In the genomic region with DNA sequence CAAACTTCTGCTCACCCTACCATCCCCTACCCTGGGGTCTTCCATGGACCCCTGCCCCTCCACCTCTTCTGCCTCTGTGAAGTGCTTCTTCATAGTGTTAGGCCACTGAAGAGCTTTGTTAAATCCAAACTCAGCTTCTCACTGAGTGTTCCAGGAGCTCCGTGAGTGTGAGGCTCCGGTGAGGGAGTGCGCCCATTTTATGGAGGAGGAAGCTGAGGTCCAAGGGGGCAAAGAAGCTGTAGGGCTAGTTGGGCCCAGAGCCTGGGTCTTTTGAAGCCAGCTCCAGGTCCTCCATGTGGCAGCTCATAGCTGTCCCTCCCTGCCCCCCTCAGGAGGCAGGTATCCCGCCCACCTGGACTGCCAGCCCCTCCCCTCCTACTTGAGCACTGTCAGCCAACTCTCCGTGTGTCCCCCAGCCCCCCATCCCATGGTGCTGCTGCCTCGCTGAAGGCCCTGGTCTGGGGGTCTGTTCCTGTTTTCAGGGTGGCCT, we compare ENCODE assay signal across 10 cellular contexts. TPM values are rescaled to one million over a fixed set of nuclear protein-coding genes. Genes with fewer than 3 reads are reported as not detected.
DNase-seq lines count a peak whose midpoint lies in the region; ATAC-seq and TF ChIP-seq lines count a peak whose summit lies in the region.
"Had no signal": no experiment of that assay in that cellular context is flagged by ENCODE, and none has a peak within 500 bp of the region (broad histone marks: within the 10 kb centered on the region; RNA-seq: fewer than 3 reads in every experiment).

No MANE protein-coding gene starts in this region.

- ATAC-seq in stimulated activated memory B cell treated with anti-CD40 and anti-IgM and Interleukin-4, amounts not matched to agents 10 μg/mL and 1 μg/mL and 100 μg/mL, for 72 hours, result no peak
- ATAC-seq in GM21367 (IDR thresholded peaks at IDR 0.05; ENCODE audit: unreplicated experiment) (no peak), HG02678 (IDR thresholded peaks at IDR 0.05; ENCODE audit: unreplicated experiment) (no peak)

- no peak overlapping the region for H3K4me3 ChIP-seq in hepatocyte

- peak overlapping the region; percentile 26; the same call in 1 of the 2 replicates for H3K27ac Mint-ChIP-seq in HFFc6
- peak overlapping the region; percentile 97 for H3K27ac Mint-ChIP-seq in stimulated activated memory B cell treated with anti-CD40 and anti-IgM and Interleukin-4, amounts not matched to agents 10 μg/mL and 1 μg/mL and 100 μg/mL, for 72 hours

- no peak for DNase-seq in HFFc6
- DNase-seq in activated CD4-positive, alpha-beta T cell treated with anti-CD3 and anti-CD28 coated beads, Interleukin-2, amount 50 U/mL, for 48 hours, result peak; percentile 55 to 67
- DNase-seq in hepatocyte (ENCODE audit: low spot score), result peak; percentile 4
- no peak for DNase-seq in HPDE6-E6E7 (ENCODE audit: extremely low spot score)
- DNase-seq: NCI-H1930 had no signal

- no peaks in the 10 kb centered on the region for H3K9me2 ChIP-seq in hepatocyte (replicated peaks; ENCODE audit: insufficient read depth)

- H3K4me1 Mint-ChIP-seq in HFFc6 (ENCODE audit: low read depth), result peaks cover 51% of the 10 kb centered on the region
- peaks cover 94% of the 10 kb centered on the region for H3K4me1 Mint-ChIP-seq in stimulated activated memory B cell treated with anti-CD40 and anti-IgM and Interleukin-4, amounts not matched to agents 10 μg/mL and 1 μg/mL and 100 μg/mL, for 72 hours

- no peaks in the 10 kb centered on the region for H3K36me3 ChIP-seq in hepatocyte (replicated peaks; ENCODE audit: insufficient read depth, low read depth)

- no peak overlapping the region for H3K4me2 ChIP-seq in hepatocyte

- H4K20me1 ChIP-seq in hepatocyte (ENCODE audit: insufficient read depth, poor library complexity, severe bottlenecking), result no peaks in the 10 kb centered on the region

- H3K4me1 ChIP-seq in hepatocyte (ENCODE audit: insufficient read depth), result peaks cover 13% of the 10 kb centered on the region

- no peak overlapping the region for H3K27ac ChIP-seq in hepatocyte
- H3K27ac ChIP-seq: epithelial cell of prostate had no signal

- no peaks in the 10 kb centered on the region for H3K36me3 Mint-ChIP-seq in HFFc6 (ENCODE audit: low read depth)
- peaks cover 13% of the 10 kb centered on the region for H3K36me3 Mint-ChIP-seq in stimulated activated memory B cell treated with anti-CD40 and anti-IgM and Interleukin-4, amounts not matched to agents 10 μg/mL and 1 μg/mL and 100 μg/mL, for 72 hours

- H3K4me3 Mint-ChIP-seq in HFFc6, result no peak overlapping the region
- peak overlapping the region; percentile 85 for H3K4me3 Mint-ChIP-seq in stimulated activated memory B cell treated with anti-CD40 and anti-IgM and Interleukin-4, amounts not matched to agents 10 μg/mL and 1 μg/mL and 100 μg/mL, for 72 hours

- WGBS in hepatocyte (ENCODE audit: low lambda C conversion rate, missing lambda C conversion rate), result 89% methylated on average over 5 of the region's 6 CpGs

- H3K9me3 ChIP-seq in hepatocyte (ENCODE audit: low read depth), result no peaks in the 10 kb centered on the region

- H3K79me2 ChIP-seq in hepatocyte, result no peaks in the 10 kb centered on the region

- peaks cover 16% of the 10 kb centered on the region for H3K27me3 ChIP-seq in hepatocyte

- TF ChIP-seq CTCF in HFFc6 (IDR thresholded peaks at IDR 0.05) (no peak), hepatocyte (IDR thresholded peaks at IDR 0.05; ENCODE audit: poor library complexity) (no peak)

- H3K27me3 Mint-ChIP-seq in HFFc6 (ENCODE audit: insufficient read depth), result peaks cover 5% of the 10 kb centered on the region; the same call in 1 of the 2 replicates
- no peaks in the 10 kb centered on the region for H3K27me3 Mint-ChIP-seq in stimulated activated memory B cell treated with anti-CD40 and anti-IgM and Interleukin-4, amounts not matched to agents 10 μg/mL and 1 μg/mL and 100 μg/mL, for 72 hours

- H3K9me3 Mint-ChIP-seq in HFFc6, result no peaks in the 10 kb centered on the region
- H3K9me3 Mint-ChIP-seq in stimulated activated memory B cell treated with anti-CD40 and anti-IgM and Interleukin-4, amounts not matched to agents 10 μg/mL and 1 μg/mL and 100 μg/mL, for 72 hours, result no peaks in the 10 kb centered on the region

- H2AFZ ChIP-seq in hepatocyte, result no peak overlapping the region

RNA-seq across cellular contexts. Expression of gene FMNL1, which starts 6.0 kb away (rescaled TPM):
- 1 to 10 TPM; 1.6 to 8.0 (median 6.0) TPM for total RNA-seq in HFFc6 (2021; fragmentation: NEBNext Ultra II Directional; extraction: Animal tissue kit (Norgen Biotek cat#: 25700))
- 0.30 and 1.4 TPM in 2 replicates for total RNA-seq in hepatocyte
- 1.2 and 2.9 TPM in 2 replicates for polyA plus RNA-seq in hepatocyte

RNA-seq across cellular contexts. Expression of gene SPATA32, which starts 34.2 kb away (rescaled TPM):
- total RNA-seq in HFFc6 (2021; fragmentation: NEBNext Ultra II Directional; extraction: Animal tissue kit (Norgen Biotek cat#: 25700)), result under 1 TPM in 1 of 6 experiments, not detected in 5; 0.11 TPM
- not detected in 2 replicates for total RNA-seq in hepatocyte
- polyA plus RNA-seq in hepatocyte, result 0.19 and 0.31 TPM in 2 replicates
- total RNA-seq: myocyte had no signal

Comparison
In these comparisons a context has a peak if more than half of its experiments do, and no peak if none do; other contexts are left out.
1. DNase-seq: peak in activated CD4-positive, alpha-beta T cell treated with anti-CD3 and anti-CD28 coated beads, Interleukin-2, amount 50 U/mL, for 48 hours (2 of 2) and hepatocyte (single experiment); none in HFFc6 (single experiment) and HPDE6-E6E7 (single experiment).